In the genomic region with DNA sequence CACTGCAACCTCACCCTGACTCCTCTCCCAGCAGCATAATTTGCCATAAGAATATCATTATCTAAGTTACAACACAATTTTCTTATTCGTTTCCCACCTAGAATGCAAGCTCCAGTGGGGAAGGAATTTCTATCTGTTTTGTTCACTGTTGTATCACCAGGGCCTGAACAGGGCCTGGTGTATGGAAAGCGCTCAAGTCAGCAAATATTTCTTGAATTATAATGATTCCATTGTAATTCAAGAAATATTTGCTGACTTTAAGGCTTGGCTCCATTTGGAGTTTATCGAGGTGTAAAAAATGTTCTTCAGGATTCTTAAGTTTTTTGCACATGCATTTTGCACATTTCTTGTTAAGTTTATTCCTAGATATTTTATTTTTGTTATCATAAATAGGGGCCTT, we compare ENCODE assay signal across 4 cellular contexts.
TF ChIP-seq lines count a peak whose summit lies in the region.

No MANE protein-coding gene starts in this region.

TF ChIP-seq in HepG2, 621 proteins besides CTCF, POLR2A, EP300 and RAD21:
- peak; percentile 54 to 77 for TF ChIP-seq MAFK (conservative IDR thresholded peaks at IDR 0.05 in 1 of 2, IDR thresholded peaks at IDR 0.05 in 1 of 2; ENCODE audit: low read length in 2 of 2)
- TF ChIP-seq CCAR2 (optimal IDR thresholded peaks at IDR 0.05; ENCODE audit: low read depth, low read length): no peak
- peak; percentile 60 for TF ChIP-seq MAFF (IDR thresholded peaks at IDR 0.05; ENCODE audit: low read depth, low read length)

TF ChIP-seq in A549, 52 proteins besides CTCF, POLR2A, EP300 and RAD21:
- peak; percentile 77 for TF ChIP-seq MAFK (IDR thresholded peaks at IDR 0.05; ENCODE audit: partially characterized antibody)
- TF ChIP-seq MYC (IDR thresholded peaks at IDR 0.05; ENCODE audit: borderline replicate concordance, low read length): no peak
- no peak for TF ChIP-seq KDM1A (IDR thresholded peaks at IDR 0.05; ENCODE audit: low read depth)
- no peak for TF ChIP-seq CHD2 (IDR thresholded peaks at IDR 0.05; ENCODE audit: low read length, partially characterized antibody)
- no peak for TF ChIP-seq TFCP2L1 (CRISPR knock-in tag; IDR thresholded peaks at IDR 0.05)
- TF ChIP-seq, protein P1, sequence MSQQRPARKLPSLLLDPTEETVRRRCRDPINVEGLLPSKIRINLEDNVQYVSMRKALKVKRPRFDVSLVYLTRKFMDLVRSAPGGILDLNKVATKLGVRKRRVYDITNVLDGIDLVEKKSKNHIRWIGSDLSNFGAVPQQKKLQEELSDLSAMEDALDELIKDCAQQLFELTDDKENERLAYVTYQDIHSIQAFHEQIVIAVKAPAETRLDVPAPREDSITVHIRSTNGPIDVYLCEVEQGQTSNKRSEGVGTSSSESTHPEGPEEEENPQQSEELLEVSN (IDR thresholded peaks at IDR 0.05; ENCODE audit: borderline replicate concordance, low read depth): no peak
- TF ChIP-seq EHMT2 (IDR thresholded peaks at IDR 0.05; ENCODE audit: low read depth): no peak

TF ChIP-seq in IMR-90, 13 proteins besides CTCF, POLR2A, EP300 and RAD21:
- no peak for TF ChIP-seq RCOR1 (IDR thresholded peaks at IDR 0.05; ENCODE audit: insufficient replicate concordance, low read length)
- peak; percentile 37; the same call in 1 of the 2 replicates for TF ChIP-seq MAFK (IDR thresholded peaks at IDR 0.05; ENCODE audit: low read depth, low read length)

TF ChIP-seq in GM12891, 5 proteins besides CTCF, POLR2A, EP300 and RAD21:
- TF ChIP-seq POU2F2 (IDR thresholded peaks at IDR 0.05; ENCODE audit: low read depth, low read length) (no peak), POLR2AphosphoS5 (IDR thresholded peaks at IDR 0.05; ENCODE audit: low read depth, low read length) (no peak), PAX5 (IDR thresholded peaks at IDR 0.05; ENCODE audit: insufficient read depth, low read length, severe bottlenecking) (no peak), SPI1 (IDR thresholded peaks at IDR 0.05; ENCODE audit: low read depth, low read length) (no peak), TAF1 (IDR thresholded peaks at IDR 0.05; ENCODE audit: low read depth, low read length) (no peak)
TF ChIP-seq in GM12891: peak in this region for 0.
